8 cellular contexts compared by ENCODE assay signal in the genomic region with DNA sequence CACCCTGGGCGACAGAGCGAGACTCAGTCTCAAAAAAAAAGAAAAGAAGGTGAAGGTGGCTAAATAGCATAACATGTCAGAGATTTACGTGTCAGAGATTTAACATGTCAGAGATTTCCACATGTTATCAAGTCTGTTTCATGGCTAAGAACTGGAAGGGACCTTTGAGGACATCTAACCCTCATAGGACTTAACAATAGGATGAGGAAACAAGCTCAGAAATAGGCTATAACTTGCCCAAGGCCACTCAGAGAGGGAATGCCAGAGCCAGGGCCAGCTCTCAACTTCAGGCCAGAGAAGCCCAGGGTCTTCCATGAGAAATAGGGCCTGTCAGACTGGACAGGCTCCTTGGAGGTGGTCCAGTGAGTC. TPM values are rescaled to one million over a fixed set of nuclear protein-coding genes. Genes with fewer than 3 reads are reported as not detected.
A peak's percentile ranks its signal among the peaks of the same experiment; 100 is the strongest.
DNase-seq lines count a peak whose midpoint lies in the region; ATAC-seq and TF ChIP-seq lines count a peak whose summit lies in the region.

No MANE protein-coding gene starts in this region.

- H3K4me1 ChIP-seq in ascending aorta (peaks cover 5 to 8% of the 10 kb centered on the region in 2 donors), left lung (peaks cover 6 to 18% of the 10 kb centered on the region in 2 donors), thoracic aorta (ENCODE audit: control insufficient read depth in 1 of 2, low read depth in 2 of 2) (peaks cover 0 to 6% of the 10 kb centered on the region in 2 donors)

- H3K9me3 ChIP-seq in ascending aorta (no peaks in the 10 kb centered on the region), left lung (no peaks in the 10 kb centered on the region), thoracic aorta (no peaks in the 10 kb centered on the region)

- H3K27ac ChIP-seq in ascending aorta (peak overlapping the region; percentile 56 to 79), left lung (peak overlapping the region; percentile 71 to 89), thoracic aorta (peak overlapping the region; percentile 50 to 70)

- H3K27me3 ChIP-seq in ascending aorta, result no peaks in the 10 kb centered on the region
- no peaks in the 10 kb centered on the region for H3K27me3 ChIP-seq in left lung
- no peaks in the 10 kb centered on the region for H3K27me3 ChIP-seq in thoracic aorta (replicated peaks; ENCODE audit: insufficient read depth)

- DNase-seq in Ammon's horn (ENCODE audit: low spot score), result peak; percentile 5
- DNase-seq in ascending aorta (ENCODE audit: low spot score in 2 of 2), result no peak
- DNase-seq in left lung, result no peak
- no peak for DNase-seq in thoracic aorta (ENCODE audit: low spot score)
- DNase-seq in GM10266 (ENCODE audit: extremely low spot score), result no peak

- no peak for TF ChIP-seq CTCF in ascending aorta (IDR thresholded peaks at IDR 0.05)
- no peak for TF ChIP-seq CTCF in left lung (IDR thresholded peaks at IDR 0.05)
- no peak for TF ChIP-seq CTCF in thoracic aorta (IDR thresholded peaks at IDR 0.05)
- TF ChIP-seq CTCF in GM10266 (IDR thresholded peaks at IDR 0.05; ENCODE audit: control insufficient read depth, insufficient read depth, low read depth, missing control alignments), result no peak

- H3K36me3 ChIP-seq in ascending aorta (no peaks in the 10 kb centered on the region), left lung (no peaks in the 10 kb centered on the region), thoracic aorta (no peaks in the 10 kb centered on the region)

- H3K4me3 ChIP-seq in ascending aorta (peak overlapping the region; percentile 58 to 66), left lung (peak overlapping the region; percentile 24 to 51), thoracic aorta (peak overlapping the region; percentile 71)

- intact Hi-C loops in ascending aorta (cut with DNase I) (loop anchor here (1.0 to 5.0 kb wide), 4 partner anchors 9 to 157 kb away; partner anchors contain the start of genes CTF1 and FBRS), left lung (cut with DNase I) (no loop called here)

- peak; percentile 28 for ATAC-seq in HG02840 (IDR thresholded peaks at IDR 0.05; ENCODE audit: low FRiP score, unreplicated experiment)
- ATAC-seq in left lung, result peak; percentile 32
- ATAC-seq in thoracic aorta (ENCODE audit: insufficient number of reproducible peaks, low FRiP score, low read depth), result no peak
- ATAC-seq in HG03460 (IDR thresholded peaks at IDR 0.05; ENCODE audit: unreplicated experiment), result no peak
- no peak for ATAC-seq in GM18502 (IDR thresholded peaks at IDR 0.05; ENCODE audit: poor library complexity, unreplicated experiment)

RNA-seq across cellular contexts. Expression of gene ZNF629, which starts 26.8 kb away (rescaled TPM):
- total RNA-seq in ascending aorta, result 12.3 TPM
- 10 to 100 TPM; 12.3 to 13.1 TPM for total RNA-seq in left lung
- total RNA-seq in thoracic aorta, result 10 to 100 TPM; 10.7 to 18.8 TPM

RNA-seq across cellular contexts. Expression of gene RNF40, which starts 51.7 kb away (rescaled TPM):
- total RNA-seq in ascending aorta (66.3 TPM), left lung (10 to 100 TPM; 93.4 to 98.7 TPM), thoracic aorta (100 to 1,000 TPM; 109 to 112 TPM)

RNA-seq across cellular contexts. Expression of gene CFAP119, which starts 51.9 kb away (rescaled TPM):
- not detected for total RNA-seq in ascending aorta
- 10 to 100 TPM in 1 of 2 donors, 1 to 10 TPM in 1; 6.6 to 10.9 TPM for total RNA-seq in left lung
- total RNA-seq in thoracic aorta, result 1 to 10 TPM in 1 of 2 donors, under 1 TPM in 1; 0.27 to 1.2 TPM

Comparison
In these comparisons a context has a peak if more than half of its experiments do, and no peak if none do; other contexts are left out.
1. ATAC-seq: peak in HG02840 (single experiment) and left lung (single experiment); none in thoracic aorta (single experiment), HG03460 (single experiment) and GM18502 (single experiment).
2. Peak in every context shown above with its lines, with median percentiles within 50 percentile points of each other: H3K27ac ChIP-seq and H3K4me3 ChIP-seq.